ENCODE assay signal across 1 cellular context in the genomic region with DNA sequence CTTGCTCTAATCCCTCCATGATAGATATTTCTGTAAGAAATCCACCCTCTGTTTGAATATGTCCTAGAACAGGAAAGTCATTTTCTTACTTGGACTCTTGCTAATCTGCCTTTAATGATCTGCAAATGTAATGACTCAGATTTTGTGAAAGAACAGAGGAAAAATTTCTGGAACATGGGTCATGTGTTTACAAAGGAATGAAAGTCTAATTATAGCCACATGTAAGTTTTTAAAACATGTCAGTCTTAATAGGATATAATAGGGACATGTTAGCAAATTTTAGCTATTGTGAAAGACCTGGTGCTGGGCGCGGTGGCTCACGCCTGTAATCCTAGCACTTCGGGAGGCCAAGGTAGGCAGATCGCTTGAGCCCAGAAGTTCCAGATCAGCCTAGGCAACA.
TF ChIP-seq lines count a peak whose summit lies in the region.

No MANE protein-coding gene starts in this region.

TF ChIP-seq in SK-N-SH, 30 proteins besides CTCF, POLR2A, EP300 and RAD21 (continued from another document):
- TF ChIP-seq, protein P1, sequence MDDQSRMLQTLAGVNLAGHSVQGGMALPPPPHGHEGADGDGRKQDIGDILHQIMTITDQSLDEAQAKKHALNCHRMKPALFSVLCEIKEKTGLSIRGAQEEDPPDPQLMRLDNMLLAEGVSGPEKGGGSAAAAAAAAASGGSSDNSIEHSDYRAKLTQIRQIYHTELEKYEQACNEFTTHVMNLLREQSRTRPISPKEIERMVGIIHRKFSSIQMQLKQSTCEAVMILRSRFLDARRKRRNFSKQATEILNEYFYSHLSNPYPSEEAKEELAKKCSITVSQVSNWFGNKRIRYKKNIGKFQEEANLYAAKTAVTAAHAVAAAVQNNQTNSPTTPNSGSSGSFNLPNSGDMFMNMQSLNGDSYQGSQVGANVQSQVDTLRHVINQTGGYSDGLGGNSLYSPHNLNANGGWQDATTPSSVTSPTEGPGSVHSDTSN (IDR thresholded peaks at IDR 0.05): peak; percentile 53; the same call in 1 of the 2 replicates
- TF ChIP-seq FOSL2 (IDR thresholded peaks at IDR 0.05; ENCODE audit: borderline replicate concordance, low read depth) (peak; percentile 49; the same call in 1 of the 2 replicates), TCF12 (IDR thresholded peaks at IDR 0.05) (peak; percentile 71), JUND (IDR thresholded peaks at IDR 0.05) (peak; percentile 36; the same call in 1 of the 2 replicates)
